Comparison of ENCODE assay signal across 2 cellular contexts in the genomic region with DNA sequence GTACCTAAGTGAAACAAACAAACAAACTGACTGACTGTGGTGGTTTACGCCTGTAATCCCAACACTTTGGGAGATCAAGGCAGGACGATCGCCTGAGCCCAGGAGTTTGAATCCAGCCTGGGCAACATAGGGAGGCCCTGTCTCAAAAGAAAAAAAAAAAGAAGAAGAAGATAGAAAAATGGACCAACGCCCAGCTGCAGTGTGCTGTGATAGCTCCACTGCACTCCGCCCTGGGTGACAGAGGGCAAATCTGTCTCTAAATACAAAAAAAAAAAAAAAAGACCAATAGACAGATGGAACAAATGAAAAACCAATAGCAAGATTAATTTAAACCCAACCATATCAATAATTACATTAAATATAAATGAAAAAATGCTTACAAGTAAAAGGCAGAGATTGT.
TF ChIP-seq lines count a peak whose summit lies in the region.

No MANE protein-coding gene starts in this region.

TF ChIP-seq in liver, 16 proteins besides CTCF, POLR2A, EP300 and RAD21:
- TF ChIP-seq GABPA (IDR thresholded peaks at IDR 0.05 in 1 of 2, conservative IDR thresholded peaks at IDR 0.05 in 1 of 2) (no peak), HNF4G (IDR thresholded peaks at IDR 0.05) (peak; percentile 30), HNF4A (conservative IDR thresholded peaks at IDR 0.05) (peak; percentile 86 to 88)

TF ChIP-seq in HepG2, 621 proteins besides CTCF, POLR2A, EP300 and RAD21:
- TF ChIP-seq ZNF556 (CRISPR knock-in tag; IDR thresholded peaks at IDR 0.05; ENCODE audit: borderline replicate concordance) (no peak), ZSCAN30 (CRISPR knock-in tag; IDR thresholded peaks at IDR 0.05) (no peak), AHR (CRISPR knock-in tag; IDR thresholded peaks at IDR 0.05) (no peak), CHD2 (IDR thresholded peaks at IDR 0.05; ENCODE audit: low read depth, low read length) (no peak)
